Comparison of ENCODE assay signal across 1 cellular context in the genomic region with DNA sequence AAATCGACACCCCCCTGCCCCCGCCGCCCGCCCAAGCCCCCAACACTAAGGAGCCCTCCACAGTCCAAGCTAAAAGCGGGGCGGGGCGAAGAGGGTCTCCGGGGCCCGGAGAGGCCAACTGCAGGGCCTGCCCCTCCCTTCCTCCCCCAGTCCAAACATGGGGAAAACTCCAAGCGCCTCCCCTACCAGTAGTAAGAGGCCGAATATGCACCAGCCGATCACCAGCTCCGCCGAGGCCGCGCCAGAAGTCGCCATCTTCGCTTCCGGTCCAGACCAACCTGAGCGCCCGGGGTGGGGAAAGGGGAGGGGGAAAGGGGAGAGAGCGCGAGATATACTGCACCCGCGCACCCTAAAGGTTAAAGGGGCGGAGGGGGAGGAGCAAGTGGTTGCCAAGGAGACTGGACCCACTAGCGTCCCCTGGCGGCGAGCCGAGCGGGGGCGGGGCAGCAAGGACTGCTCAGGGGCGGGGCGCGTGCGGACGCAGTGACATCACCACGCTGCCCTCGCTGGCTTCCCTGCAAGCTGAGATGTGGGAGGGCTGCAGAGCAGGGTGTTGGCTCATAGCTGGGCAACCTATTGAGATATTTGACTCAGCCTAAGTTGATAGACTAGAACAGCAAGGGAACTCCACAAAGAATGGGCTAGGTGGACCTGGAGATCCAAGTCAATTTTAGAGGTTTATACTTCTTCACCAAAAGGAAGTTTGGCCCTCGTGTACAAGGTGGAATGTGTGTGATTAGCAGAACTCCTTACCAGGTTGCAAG.
A peak's percentile ranks its signal among the peaks of the same experiment; 100 is the strongest.
TF ChIP-seq lines count a peak whose summit lies in the region.

A gene (minus strand): TSS at position 384 of the 764 bp plus-strand sequence. CDS start 129 bp downstream, at position 255.

TF ChIP-seq in HepG2, 621 proteins besides CTCF, POLR2A, EP300 and RAD21 (continued from another document and continues in another):
- TF ChIP-seq, protein P1, sequence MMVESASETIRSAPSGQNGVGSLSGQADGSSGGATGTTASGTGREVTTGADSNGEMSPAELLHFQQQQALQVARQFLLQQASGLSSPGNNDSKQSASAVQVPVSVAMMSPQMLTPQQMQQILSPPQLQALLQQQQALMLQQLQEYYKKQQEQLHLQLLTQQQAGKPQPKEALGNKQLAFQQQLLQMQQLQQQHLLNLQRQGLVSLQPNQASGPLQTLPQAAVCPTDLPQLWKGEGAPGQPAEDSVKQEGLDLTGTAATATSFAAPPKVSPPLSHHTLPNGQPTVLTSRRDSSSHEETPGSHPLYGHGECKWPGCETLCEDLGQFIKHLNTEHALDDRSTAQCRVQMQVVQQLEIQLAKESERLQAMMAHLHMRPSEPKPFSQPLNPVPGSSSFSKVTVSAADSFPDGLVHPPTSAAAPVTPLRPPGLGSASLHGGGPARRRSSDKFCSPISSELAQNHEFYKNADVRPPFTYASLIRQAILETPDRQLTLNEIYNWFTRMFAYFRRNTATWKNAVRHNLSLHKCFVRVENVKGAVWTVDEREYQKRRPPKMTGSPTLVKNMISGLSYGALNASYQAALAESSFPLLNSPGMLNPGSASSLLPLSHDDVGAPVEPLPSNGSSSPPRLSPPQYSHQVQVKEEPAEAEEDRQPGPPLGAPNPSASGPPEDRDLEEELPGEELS (CRISPR knock-in tag; IDR thresholded peaks at IDR 0.05) = peak; percentile 68
- TF ChIP-seq ZNF430 (CRISPR knock-in tag; IDR thresholded peaks at IDR 0.05) = peak; percentile 64; the same call in 1 of the 2 replicates
- TF ChIP-seq ZFP37 (CRISPR knock-in tag; IDR thresholded peaks at IDR 0.05; ENCODE audit: borderline replicate concordance) = peak; percentile 78; the same call in 1 of the 2 replicates
- TF ChIP-seq RBFOX2 (IDR thresholded peaks at IDR 0.05; ENCODE audit: low read depth, low read length) = peak; percentile 70
- TF ChIP-seq ZKSCAN1 (IDR thresholded peaks at IDR 0.05; ENCODE audit: low read length) = 0 out of 2 replicates have a peak, but pooled peaks have one; percentile 32
- TF ChIP-seq, protein P2, sequence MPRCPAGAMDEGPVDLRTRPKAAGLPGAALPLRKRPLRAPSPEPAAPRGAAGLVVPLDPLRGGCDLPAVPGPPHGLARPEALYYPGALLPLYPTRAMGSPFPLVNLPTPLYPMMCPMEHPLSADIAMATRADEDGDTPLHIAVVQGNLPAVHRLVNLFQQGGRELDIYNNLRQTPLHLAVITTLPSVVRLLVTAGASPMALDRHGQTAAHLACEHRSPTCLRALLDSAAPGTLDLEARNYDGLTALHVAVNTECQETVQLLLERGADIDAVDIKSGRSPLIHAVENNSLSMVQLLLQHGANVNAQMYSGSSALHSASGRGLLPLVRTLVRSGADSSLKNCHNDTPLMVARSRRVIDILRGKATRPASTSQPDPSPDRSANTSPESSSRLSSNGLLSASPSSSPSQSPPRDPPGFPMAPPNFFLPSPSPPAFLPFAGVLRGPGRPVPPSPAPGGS (CRISPR knock-in tag; IDR thresholded peaks at IDR 0.05) = no peak
- TF ChIP-seq, protein P3, sequence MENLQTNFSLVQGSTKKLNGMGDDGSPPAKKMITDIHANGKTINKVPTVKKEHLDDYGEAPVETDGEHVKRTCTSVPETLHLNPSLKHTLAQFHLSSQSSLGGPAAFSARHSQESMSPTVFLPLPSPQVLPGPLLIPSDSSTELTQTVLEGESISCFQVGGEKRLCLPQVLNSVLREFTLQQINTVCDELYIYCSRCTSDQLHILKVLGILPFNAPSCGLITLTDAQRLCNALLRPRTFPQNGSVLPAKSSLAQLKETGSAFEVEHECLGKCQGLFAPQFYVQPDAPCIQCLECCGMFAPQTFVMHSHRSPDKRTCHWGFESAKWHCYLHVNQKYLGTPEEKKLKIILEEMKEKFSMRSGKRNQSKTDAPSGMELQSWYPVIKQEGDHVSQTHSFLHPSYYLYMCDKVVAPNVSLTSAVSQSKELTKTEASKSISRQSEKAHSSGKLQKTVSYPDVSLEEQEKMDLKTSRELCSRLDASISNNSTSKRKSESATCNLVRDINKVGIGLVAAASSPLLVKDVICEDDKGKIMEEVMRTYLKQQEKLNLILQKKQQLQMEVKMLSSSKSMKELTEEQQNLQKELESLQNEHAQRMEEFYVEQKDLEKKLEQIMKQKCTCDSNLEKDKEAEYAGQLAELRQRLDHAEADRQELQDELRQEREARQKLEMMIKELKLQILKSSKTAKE (CRISPR knock-in tag; IDR thresholded peaks at IDR 0.05; ENCODE audit: borderline replicate concordance) = no peak
- TF ChIP-seq, protein P4, sequence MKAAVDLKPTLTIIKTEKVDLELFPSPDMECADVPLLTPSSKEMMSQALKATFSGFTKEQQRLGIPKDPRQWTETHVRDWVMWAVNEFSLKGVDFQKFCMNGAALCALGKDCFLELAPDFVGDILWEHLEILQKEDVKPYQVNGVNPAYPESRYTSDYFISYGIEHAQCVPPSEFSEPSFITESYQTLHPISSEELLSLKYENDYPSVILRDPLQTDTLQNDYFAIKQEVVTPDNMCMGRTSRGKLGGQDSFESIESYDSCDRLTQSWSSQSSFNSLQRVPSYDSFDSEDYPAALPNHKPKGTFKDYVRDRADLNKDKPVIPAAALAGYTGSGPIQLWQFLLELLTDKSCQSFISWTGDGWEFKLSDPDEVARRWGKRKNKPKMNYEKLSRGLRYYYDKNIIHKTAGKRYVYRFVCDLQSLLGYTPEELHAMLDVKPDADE (CRISPR knock-in tag; IDR thresholded peaks at IDR 0.05) = peak; percentile 74; the same call in 1 of the 2 replicates
- TF ChIP-seq, protein P5, sequence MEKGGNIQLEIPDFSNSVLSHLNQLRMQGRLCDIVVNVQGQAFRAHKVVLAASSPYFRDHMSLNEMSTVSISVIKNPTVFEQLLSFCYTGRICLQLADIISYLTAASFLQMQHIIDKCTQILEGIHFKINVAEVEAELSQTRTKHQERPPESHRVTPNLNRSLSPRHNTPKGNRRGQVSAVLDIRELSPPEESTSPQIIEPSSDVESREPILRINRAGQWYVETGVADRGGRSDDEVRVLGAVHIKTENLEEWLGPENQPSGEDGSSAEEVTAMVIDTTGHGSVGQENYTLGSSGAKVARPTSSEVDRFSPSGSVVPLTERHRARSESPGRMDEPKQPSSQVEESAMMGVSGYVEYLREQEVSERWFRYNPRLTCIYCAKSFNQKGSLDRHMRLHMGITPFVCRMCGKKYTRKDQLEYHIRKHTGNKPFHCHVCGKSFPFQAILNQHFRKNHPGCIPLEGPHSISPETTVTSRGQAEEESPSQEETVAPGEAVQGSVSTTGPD (CRISPR knock-in tag; IDR thresholded peaks at IDR 0.05) = peak; percentile 86
- TF ChIP-seq, protein P6, sequence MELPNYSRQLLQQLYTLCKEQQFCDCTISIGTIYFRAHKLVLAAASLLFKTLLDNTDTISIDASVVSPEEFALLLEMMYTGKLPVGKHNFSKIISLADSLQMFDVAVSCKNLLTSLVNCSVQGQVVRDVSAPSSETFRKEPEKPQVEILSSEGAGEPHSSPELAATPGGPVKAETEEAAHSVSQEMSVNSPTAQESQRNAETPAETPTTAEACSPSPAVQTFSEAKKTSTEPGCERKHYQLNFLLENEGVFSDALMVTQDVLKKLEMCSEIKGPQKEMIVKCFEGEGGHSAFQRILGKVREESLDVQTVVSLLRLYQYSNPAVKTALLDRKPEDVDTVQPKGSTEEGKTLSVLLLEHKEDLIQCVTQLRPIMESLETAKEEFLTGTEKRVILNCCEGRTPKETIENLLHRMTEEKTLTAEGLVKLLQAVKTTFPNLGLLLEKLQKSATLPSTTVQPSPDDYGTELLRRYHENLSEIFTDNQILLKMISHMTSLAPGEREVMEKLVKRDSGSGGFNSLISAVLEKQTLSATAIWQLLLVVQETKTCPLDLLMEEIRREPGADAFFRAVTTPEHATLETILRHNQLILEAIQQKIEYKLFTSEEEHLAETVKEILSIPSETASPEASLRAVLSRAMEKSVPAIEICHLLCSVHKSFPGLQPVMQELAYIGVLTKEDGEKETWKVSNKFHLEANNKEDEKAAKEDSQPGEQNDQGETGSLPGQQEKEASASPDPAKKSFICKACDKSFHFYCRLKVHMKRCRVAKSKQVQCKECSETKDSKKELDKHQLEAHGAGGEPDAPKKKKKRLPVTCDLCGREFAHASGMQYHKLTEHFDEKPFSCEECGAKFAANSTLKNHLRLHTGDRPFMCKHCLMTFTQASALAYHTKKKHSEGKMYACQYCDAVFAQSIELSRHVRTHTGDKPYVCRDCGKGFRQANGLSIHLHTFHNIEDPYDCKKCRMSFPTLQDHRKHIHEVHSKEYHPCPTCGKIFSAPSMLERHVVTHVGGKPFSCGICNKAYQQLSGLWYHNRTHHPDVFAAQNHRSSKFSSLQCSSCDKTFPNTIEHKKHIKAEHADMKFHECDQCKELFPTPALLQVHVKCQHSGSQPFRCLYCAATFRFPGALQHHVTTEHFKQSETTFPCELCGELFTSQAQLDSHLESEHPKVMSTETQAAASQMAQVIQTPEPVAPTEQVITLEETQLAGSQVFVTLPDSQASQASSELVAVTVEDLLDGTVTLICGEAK (IDR thresholded peaks at IDR 0.05) = no peak
- TF ChIP-seq, protein P6 (CRISPR knock-in tag; IDR thresholded peaks at IDR 0.05) = 0 out of 2 replicates have a peak, but pooled peaks have one; percentile 12
- 0 out of 2 replicates have a peak, but pooled peaks have one; percentile 24 for TF ChIP-seq ARNT2 (CRISPR knock-in tag; IDR thresholded peaks at IDR 0.05; ENCODE audit: low read depth)
- 0 out of 2 replicates have a peak, but pooled peaks have one; percentile 23 for TF ChIP-seq ZSCAN31 (CRISPR knock-in tag; IDR thresholded peaks at IDR 0.05; ENCODE audit: low read depth)
- TF ChIP-seq, protein P7, sequence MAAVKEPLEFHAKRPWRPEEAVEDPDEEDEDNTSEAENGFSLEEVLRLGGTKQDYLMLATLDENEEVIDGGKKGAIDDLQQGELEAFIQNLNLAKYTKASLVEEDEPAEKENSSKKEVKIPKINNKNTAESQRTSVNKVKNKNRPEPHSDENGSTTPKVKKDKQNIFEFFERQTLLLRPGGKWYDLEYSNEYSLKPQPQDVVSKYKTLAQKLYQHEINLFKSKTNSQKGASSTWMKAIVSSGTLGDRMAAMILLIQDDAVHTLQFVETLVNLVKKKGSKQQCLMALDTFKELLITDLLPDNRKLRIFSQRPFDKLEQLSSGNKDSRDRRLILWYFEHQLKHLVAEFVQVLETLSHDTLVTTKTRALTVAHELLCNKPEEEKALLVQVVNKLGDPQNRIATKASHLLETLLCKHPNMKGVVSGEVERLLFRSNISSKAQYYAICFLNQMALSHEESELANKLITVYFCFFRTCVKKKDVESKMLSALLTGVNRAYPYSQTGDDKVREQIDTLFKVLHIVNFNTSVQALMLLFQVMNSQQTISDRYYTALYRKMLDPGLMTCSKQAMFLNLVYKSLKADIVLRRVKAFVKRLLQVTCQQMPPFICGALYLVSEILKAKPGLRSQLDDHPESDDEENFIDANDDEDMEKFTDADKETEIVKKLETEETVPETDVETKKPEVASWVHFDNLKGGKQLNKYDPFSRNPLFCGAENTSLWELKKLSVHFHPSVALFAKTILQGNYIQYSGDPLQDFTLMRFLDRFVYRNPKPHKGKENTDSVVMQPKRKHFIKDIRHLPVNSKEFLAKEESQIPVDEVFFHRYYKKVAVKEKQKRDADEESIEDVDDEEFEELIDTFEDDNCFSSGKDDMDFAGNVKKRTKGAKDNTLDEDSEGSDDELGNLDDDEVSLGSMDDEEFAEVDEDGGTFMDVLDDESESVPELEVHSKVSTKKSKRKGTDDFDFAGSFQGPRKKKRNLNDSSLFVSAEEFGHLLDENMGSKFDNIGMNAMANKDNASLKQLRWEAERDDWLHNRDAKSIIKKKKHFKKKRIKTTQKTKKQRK (IDR thresholded peaks at IDR 0.05; ENCODE audit: low read length) = no peak
- TF ChIP-seq AGO1 (IDR thresholded peaks at IDR 0.05; ENCODE audit: low read depth, low read length, poor library complexity, severe bottlenecking) = peak; percentile 44
- no peak for TF ChIP-seq JUN (CRISPR knock-in tag; IDR thresholded peaks at IDR 0.05)
- TF ChIP-seq, protein P8, sequence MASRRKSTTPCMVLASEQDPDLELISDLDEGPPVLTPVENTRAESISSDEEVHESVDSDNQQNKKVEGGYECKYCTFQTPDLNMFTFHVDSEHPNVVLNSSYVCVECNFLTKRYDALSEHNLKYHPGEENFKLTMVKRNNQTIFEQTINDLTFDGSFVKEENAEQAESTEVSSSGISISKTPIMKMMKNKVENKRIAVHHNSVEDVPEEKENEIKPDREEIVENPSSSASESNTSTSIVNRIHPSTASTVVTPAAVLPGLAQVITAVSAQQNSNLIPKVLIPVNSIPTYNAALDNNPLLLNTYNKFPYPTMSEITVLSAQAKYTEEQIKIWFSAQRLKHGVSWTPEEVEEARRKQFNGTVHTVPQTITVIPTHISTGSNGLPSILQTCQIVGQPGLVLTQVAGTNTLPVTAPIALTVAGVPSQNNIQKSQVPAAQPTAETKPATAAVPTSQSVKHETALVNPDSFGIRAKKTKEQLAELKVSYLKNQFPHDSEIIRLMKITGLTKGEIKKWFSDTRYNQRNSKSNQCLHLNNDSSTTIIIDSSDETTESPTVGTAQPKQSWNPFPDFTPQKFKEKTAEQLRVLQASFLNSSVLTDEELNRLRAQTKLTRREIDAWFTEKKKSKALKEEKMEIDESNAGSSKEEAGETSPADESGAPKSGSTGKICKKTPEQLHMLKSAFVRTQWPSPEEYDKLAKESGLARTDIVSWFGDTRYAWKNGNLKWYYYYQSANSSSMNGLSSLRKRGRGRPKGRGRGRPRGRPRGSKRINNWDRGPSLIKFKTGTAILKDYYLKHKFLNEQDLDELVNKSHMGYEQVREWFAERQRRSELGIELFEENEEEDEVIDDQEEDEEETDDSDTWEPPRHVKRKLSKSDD (CRISPR knock-in tag; IDR thresholded peaks at IDR 0.05; ENCODE audit: low read depth) = no peak
- no peak for TF ChIP-seq GABPA (IDR thresholded peaks at IDR 0.05; ENCODE audit: low read depth, low read length)
- peak; percentile 74 for TF ChIP-seq GABPA (CRISPR knock-in tag; IDR thresholded peaks at IDR 0.05; ENCODE audit: low read depth)
- TF ChIP-seq ISL2 (CRISPR knock-in tag; IDR thresholded peaks at IDR 0.05) = peak; percentile 53
